8 cellular contexts compared by ENCODE assay signal in the genomic region with DNA sequence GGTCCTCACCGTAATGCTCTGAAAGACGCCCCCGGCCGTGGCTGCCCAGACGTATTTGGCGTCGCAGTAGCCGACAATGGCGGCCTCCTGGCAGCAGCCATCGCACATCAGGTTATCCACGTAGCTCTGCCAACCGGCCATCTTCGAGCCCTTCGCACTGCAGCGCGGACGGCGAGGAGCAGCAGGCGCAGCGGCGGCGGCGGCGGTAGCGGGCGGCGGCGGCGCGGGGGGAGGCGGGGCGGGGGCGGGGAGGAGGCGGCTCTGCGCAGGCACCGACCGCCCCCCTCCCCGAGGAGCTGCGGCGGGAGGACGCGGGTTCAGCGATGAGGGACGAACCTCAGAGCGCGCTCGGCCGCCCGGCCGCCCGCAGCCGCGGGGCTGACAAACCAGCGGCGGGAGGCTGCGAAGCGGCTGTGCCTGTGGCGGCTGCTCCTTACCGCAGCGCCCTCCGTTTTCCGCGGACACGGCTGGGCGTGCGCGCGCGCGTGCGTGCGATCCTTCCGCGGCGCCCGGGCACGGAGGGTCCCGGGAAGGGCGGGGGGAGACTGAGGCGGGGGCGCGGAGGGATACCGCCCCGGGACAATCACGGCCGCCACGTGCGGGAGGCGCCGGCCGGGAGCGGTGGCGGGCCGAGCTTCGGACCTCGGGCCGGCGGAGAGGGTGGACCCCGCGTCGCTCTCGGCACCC. TPM values are rescaled to one million over a fixed set of nuclear protein-coding genes. Genes with fewer than 3 reads are reported as not detected.
DNase-seq lines count a peak whose midpoint lies in the region; ATAC-seq, FAIRE-seq and TF ChIP-seq lines count a peak whose summit lies in the region.

A gene with protein sequence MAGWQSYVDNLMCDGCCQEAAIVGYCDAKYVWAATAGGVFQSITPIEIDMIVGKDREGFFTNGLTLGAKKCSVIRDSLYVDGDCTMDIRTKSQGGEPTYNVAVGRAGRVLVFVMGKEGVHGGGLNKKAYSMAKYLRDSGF (minus strand): TSS at position 180 of the 687 bp plus-strand sequence. CDS start 39 bp downstream, at position 141.

- H3K27ac Mint-ChIP-seq in CD4-positive, alpha-beta memory T cell: peak within 1 kb of the TSS; percentile 73 to 95 (median 88)
- H3K27ac Mint-ChIP-seq in activated naive CD4-positive, alpha-beta T cell treated with anti-CD3 and anti-CD28 coated beads, Interleukin-2, amount 10 ng/mL, durations not matched to agents 7 days and 5 days: peak within 1 kb of the TSS; percentile 64

- peaks cover 9 to 18% of the 10 kb centered on the region in 2 donors for H3K27me3 Mint-ChIP-seq in CD4-positive, alpha-beta memory T cell
- H3K27me3 Mint-ChIP-seq in activated naive CD4-positive, alpha-beta T cell treated with anti-CD3 and anti-CD28 coated beads, Interleukin-2, amount 10 ng/mL, durations not matched to agents 7 days and 5 days: peaks cover 43% of the 10 kb centered on the region

- WGBS in neuronal stem cell (ENCODE audit: extremely low coverage in 2 of 2, insufficient read length in 2 of 2, insufficient replicate concordance in 1 of 2), 2 donors: no CpG with 5 or more reads among the region's 102 CpGs

- intact Hi-C loops in CD4-positive, alpha-beta memory T cell (cut with micrococcal nuclease): loop anchor here (1.0 to 10.0 kb wide), 5 partner anchors 159 to 1231 kb away; a partner anchor contains a TSS

- H3K36me3 Mint-ChIP-seq in CD4-positive, alpha-beta memory T cell: peaks cover 0 to 10% of the 10 kb centered on the region in 2 donors
- no peaks in the 10 kb centered on the region for H3K36me3 Mint-ChIP-seq in activated naive CD4-positive, alpha-beta T cell treated with anti-CD3 and anti-CD28 coated beads, Interleukin-2, amount 10 ng/mL, durations not matched to agents 7 days and 5 days

- peak within 1 kb of the TSS; percentile 89 for H4K91ac ChIP-seq in neuronal stem cell (ENCODE audit: low read depth, low read length, poor library complexity)

- DNase-seq in CD4-positive, alpha-beta memory T cell: peak; percentile 64 to 74 (median 68)
- DNase-seq in HT1080 (ENCODE audit: low read depth) (no peak), RWPE1 (ENCODE audit: low spot score) (peak; percentile 57), frontal cortex (ENCODE audit: low spot score in 2 of 2) (peak; percentile 73 to 87), neuronal stem cell (ENCODE audit: low spot score) (peak; percentile 88)
- DNase-seq in activated naive CD4-positive, alpha-beta T cell treated with anti-CD3 and anti-CD28 coated beads, Interleukin-2, amount 10 ng/mL, durations not matched to agents 7 days and 5 days: peak; percentile 62

- peaks cover 0 to 2% (median 0%) of the 10 kb centered on the region in 8 donors for H3K9me3 Mint-ChIP-seq in CD4-positive, alpha-beta memory T cell
- no peaks in the 10 kb centered on the region for H3K9me3 Mint-ChIP-seq in activated naive CD4-positive, alpha-beta T cell treated with anti-CD3 and anti-CD28 coated beads, Interleukin-2, amount 10 ng/mL, durations not matched to agents 7 days and 5 days

- H4K8ac ChIP-seq in neuronal stem cell (ENCODE audit: low read depth, low read length): peak within 1 kb of the TSS; percentile 82

- H2AFZ ChIP-seq in neuronal stem cell (ENCODE audit: low read length): peak within 1 kb of the TSS; percentile 91

- peak within 1 kb of the TSS; percentile 99 for H3K23ac ChIP-seq in neuronal stem cell (ENCODE audit: low read depth, low read length, poor library complexity)

- no peak for FAIRE-seq in frontal cortex (lab: Jason Lieb, UNC)

- TF ChIP-seq CTCF in RWPE1 (conservative IDR thresholded peaks at IDR 0.05; ENCODE audit: low read depth): no peak
- no peak for TF ChIP-seq CTCF in subcutaneous adipose tissue (IDR thresholded peaks at IDR 0.05; ENCODE audit: low read depth)

- H2BK15ac ChIP-seq in neuronal stem cell (ENCODE audit: low read length): peak within 1 kb of the TSS; percentile 97

- peaks cover 12% of the 10 kb centered on the region for H3K4me1 ChIP-seq in CD4-positive, alpha-beta memory T cell (ENCODE audit: insufficient read depth, low read length)
- H3K4me1 ChIP-seq in neuronal stem cell (ENCODE audit: control insufficient read depth in 2 of 2, insufficient read depth in 1 of 2, low read depth in 1 of 2, low read length in 2 of 2): peaks cover 2 to 14% of the 10 kb centered on the region in 2 donors

- peak within 1 kb of the TSS; percentile 73 for H3K4me2 ChIP-seq in neuronal stem cell (ENCODE audit: insufficient read depth, low read length, poor library complexity, severe bottlenecking)

- peak; percentile 40 for ATAC-seq in GM21360 (IDR thresholded peaks at IDR 0.05; ENCODE audit: unreplicated experiment)

- H3K4me3 Mint-ChIP-seq in CD4-positive, alpha-beta memory T cell: peak within 1 kb of the TSS; percentile 95 to 97 (median 96)
- peak within 1 kb of the TSS; percentile 88 for H3K4me3 Mint-ChIP-seq in activated naive CD4-positive, alpha-beta T cell treated with anti-CD3 and anti-CD28 coated beads, Interleukin-2, amount 10 ng/mL, durations not matched to agents 7 days and 5 days

- H3K27ac ChIP-seq in CD4-positive, alpha-beta memory T cell (ENCODE audit: low read depth, low read length): peak within 1 kb of the TSS; percentile 27
- H3K27ac ChIP-seq in RWPE1 (peak within 1 kb of the TSS; percentile 95), neuronal stem cell (replicated peaks; ENCODE audit: low read length) (peak within 1 kb of the TSS; percentile 99)

- peaks cover 7% of the 10 kb centered on the region for H3K27me3 ChIP-seq in CD4-positive, alpha-beta memory T cell (ENCODE audit: insufficient read depth, low read length)
- H3K27me3 ChIP-seq in neuronal stem cell (ENCODE audit: control insufficient read depth in 3 of 3, insufficient read depth in 3 of 3, low read depth in 1 of 3, low read length in 3 of 3): no peaks in the 10 kb centered on the region

- no peaks in the 10 kb centered on the region for H3K9me3 ChIP-seq in CD4-positive, alpha-beta memory T cell (ENCODE audit: control insufficient read depth in 1 of 2, low read length in 2 of 2)
- H3K9me3 ChIP-seq in neuronal stem cell (replicated peaks in 1 of 2; ENCODE audit: control insufficient read depth in 2 of 2, insufficient read depth in 1 of 2, low read depth in 1 of 2, low read length in 2 of 2): no peaks in the 10 kb centered on the region

- peak within 1 kb of the TSS; percentile 100 for H3K18ac ChIP-seq in neuronal stem cell (ENCODE audit: low read length)

- peak within 1 kb of the TSS; percentile 99 for H2BK5ac ChIP-seq in neuronal stem cell (ENCODE audit: low read length)

- peak within 1 kb of the TSS; percentile 100 for H2AK5ac ChIP-seq in neuronal stem cell (ENCODE audit: low read depth, low read length)

- peak within 1 kb of the TSS; percentile 100 for H3K9ac ChIP-seq in neuronal stem cell (ENCODE audit: low read depth, low read length, poor library complexity)

- H3K14ac ChIP-seq in neuronal stem cell (ENCODE audit: low read length): peak within 1 kb of the TSS; percentile 99

- H3K4ac ChIP-seq in neuronal stem cell (ENCODE audit: low read length): peak within 1 kb of the TSS; percentile 100

- H3K79me1 ChIP-seq in neuronal stem cell (ENCODE audit: low read depth, low read length): peaks cover 7% of the 10 kb centered on the region

- CTCF ChIA-PET in CD4-positive, alpha-beta memory T cell (lab: Charles Lee; ENCODE audit: partially characterized antibody): interaction anchor here (1.0 to 3.0 kb wide), 3 partner anchors 13 to 64 kb away, joined by 3 to 8 read pairs (median 3); no protein-coding TSS in a partner anchor
- CTCF ChIA-PET in RWPE1 (lab: Yijun Ruan, JAX): interaction anchor here (1.3 kb wide), 1 partner anchor 213 kb away, joined by 7 read pairs; no protein-coding TSS in a partner anchor
- CTCF ChIA-PET in activated naive CD4-positive, alpha-beta T cell treated with anti-CD3 and anti-CD28 coated beads, Interleukin-2, amount 10 ng/mL, durations not matched to agents 7 days and 5 days (lab: Charles Lee): interaction anchor here (1.0 to 1.2 kb wide), 2 partner anchors 213 to 249 kb away, joined by 3 read pairs; no protein-coding TSS in a partner anchor

- H3K36me3 ChIP-seq in CD4-positive, alpha-beta memory T cell (ENCODE audit: insufficient read depth, low read length): no peaks in the 10 kb centered on the region
- peaks cover 5 to 24% of the 10 kb centered on the region in 2 donors for H3K36me3 ChIP-seq in neuronal stem cell (replicated peaks in 1 of 2; ENCODE audit: control insufficient read depth in 2 of 2, insufficient read depth in 2 of 2, low read length in 2 of 2)

- POLR2A ChIA-PET in CD4-positive, alpha-beta memory T cell (lab: Charles Lee; ENCODE audit: partially characterized antibody): interaction anchor here (0.8 to 1.4 kb wide), 4 partner anchors 156 to 793 kb away, joined by 3 to 4 read pairs (median 4); a partner anchor contains a TSS
- POLR2A ChIA-PET in RWPE1 (lab: Yijun Ruan, JAX; ENCODE audit: low non-redundant PET): no interaction called here

- H2BK12ac ChIP-seq in neuronal stem cell (ENCODE audit: low read length): no peak within 1 kb of the TSS

- H3K4me3 ChIP-seq in CD4-positive, alpha-beta memory T cell (ENCODE audit: low read length in 2 of 2): peak within 1 kb of the TSS; percentile 8 to 67
- H3K4me3 ChIP-seq in neuronal stem cell (ENCODE audit: low read length in 2 of 2): peak within 1 kb of the TSS; percentile 61 to 90

- H3K4me1 Mint-ChIP-seq in CD4-positive, alpha-beta memory T cell: peaks cover 14 to 22% (median 19%) of the 10 kb centered on the region in 4 donors
- H3K4me1 Mint-ChIP-seq in activated naive CD4-positive, alpha-beta T cell treated with anti-CD3 and anti-CD28 coated beads, Interleukin-2, amount 10 ng/mL, durations not matched to agents 7 days and 5 days: peaks cover 14% of the 10 kb centered on the region

- H2BK120ac ChIP-seq in neuronal stem cell (ENCODE audit: low read depth, low read length): peak within 1 kb of the TSS; percentile 91

RNA-seq across cellular contexts. Expression of the gene that starts here (rescaled TPM):
- 10 to 100 TPM; 10.6 to 14.1 TPM for total RNA-seq in CD4-positive, alpha-beta memory T cell
- polyA plus RNA-seq in CD4-positive, alpha-beta memory T cell: 10 to 100 TPM in 1 of 2 donors, 1 to 10 TPM in 1; 6.8 to 16.9 TPM
- 226 and 261 TPM in 2 replicates for total RNA-seq in HT1080 (2014; rRNA removed; shearing (Covaris generic))
- polyA plus RNA-seq in HT1080 (2015; cell fraction: cytosol; rRNA removed): 520 and 585 TPM in 2 replicates
- polyA plus RNA-seq in HT1080 (2015; cell fraction: nucleus; rRNA removed): 298 and 305 TPM in 2 replicates
- total RNA-seq in frontal cortex (607 TPM), subcutaneous adipose tissue (10 to 100 TPM; 23.7 to 40.8 (median 30.6) TPM)
- 333 TPM for polyA plus RNA-seq in neuronal stem cell (2013, experiment 1 of 2)
- 324 TPM for polyA plus RNA-seq in neuronal stem cell (2013, experiment 2 of 2)

Comparison
In these comparisons a context has a peak if more than half of its experiments do, and no peak if none do; other contexts are left out.
1. H3K27ac ChIP-seq: peak in every context shown above with its lines; median percentile 99 in neuronal stem cell; 95 in RWPE1; 27 in CD4-positive, alpha-beta memory T cell.